ENCODE assay signal across 22 cellular contexts in the genomic region with DNA sequence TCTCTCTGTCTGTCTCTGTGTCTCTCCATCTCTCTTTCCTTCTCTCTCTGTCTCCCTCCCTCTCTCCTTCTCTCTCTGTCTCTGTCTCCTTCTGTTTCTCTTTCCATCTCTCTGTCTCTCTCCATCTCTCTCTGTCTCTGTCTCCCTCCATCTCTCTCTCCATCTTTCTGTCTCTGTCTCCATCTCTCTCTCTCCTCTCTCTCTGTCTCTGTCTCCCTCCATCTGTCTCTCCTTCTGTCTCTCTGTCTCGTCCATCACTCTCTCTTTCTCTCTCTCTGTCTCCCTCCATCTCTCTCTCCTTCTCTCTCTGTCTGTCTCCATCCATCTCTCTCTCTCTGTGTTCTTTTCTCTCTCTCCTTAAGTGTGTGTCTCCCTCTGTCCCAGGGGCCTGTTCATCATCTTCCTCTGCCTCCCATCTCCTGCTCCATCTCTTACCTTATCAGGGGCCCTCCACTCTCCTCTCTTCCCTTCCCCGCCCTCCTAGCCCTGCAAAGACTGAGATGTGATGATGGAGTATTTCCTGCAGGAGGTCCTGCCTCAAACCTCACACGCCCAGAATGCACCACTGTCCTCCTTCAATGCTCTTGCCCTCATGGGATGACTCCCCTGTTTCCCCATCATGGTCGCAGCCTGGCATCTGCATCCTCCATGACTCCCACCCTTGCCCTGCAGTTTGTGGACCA.
A peak's percentile ranks its signal among the peaks of the same experiment; 100 is the strongest.
DNase-seq lines count a peak whose midpoint lies in the region; ATAC-seq and TF ChIP-seq lines count a peak whose summit lies in the region.
"Had no signal": no experiment of that assay in that cellular context is flagged by ENCODE, and none has a peak within 500 bp of the region (broad histone marks: within the 10 kb centered on the region; RNA-seq: fewer than 3 reads in every experiment).

No MANE protein-coding gene starts in this region.

- WGBS in IMR-90 (ENCODE audit: extremely low coverage in 2 of 2, insufficient read length in 1 of 2), 2 experiments, result 0% methylated on average over 1 of the region's 4 CpGs; no CpG with 5 or more reads in 1 of the 2 experiments

- H2BK15ac ChIP-seq in IMR-90 (ENCODE audit: low read depth, low read length), result no peak overlapping the region

- no peak for TF ChIP-seq RAD21 in IMR-90 (IDR thresholded peaks at IDR 0.05; ENCODE audit: low read length)

- H3K4me3 ChIP-seq in HEK293 (ENCODE audit: low read depth, low read length), result no peak overlapping the region
- H3K4me3 ChIP-seq in IMR-90 (ENCODE audit: insufficient read depth, low read depth, low read length), result no peak overlapping the region
- H3K4me3 ChIP-seq in osteoblast (ENCODE audit: insufficient read depth, low read length), result no peak overlapping the region
- H3K4me3 ChIP-seq: BLaER1, GM12878 had no signal

- H2AFZ ChIP-seq in IMR-90 (replicated peaks; ENCODE audit: low read length, poor library complexity), result peak overlapping the region; percentile 51
- H2AFZ ChIP-seq in osteoblast (ENCODE audit: low read length), result no peak overlapping the region

- TF ChIP-seq CTCF in HEK293 (tag by site-specific recombination; IDR thresholded peaks at IDR 0.05) (no peak), IMR-90 (conservative IDR thresholded peaks at IDR 0.05; ENCODE audit: low read depth, low read length) (no peak), osteoblast (IDR thresholded peaks at IDR 0.05; ENCODE audit: extremely low read depth, low read depth, low read length) (no peak)

- H3K18ac ChIP-seq in IMR-90 (ENCODE audit: low read depth, low read length), result no peak overlapping the region

- no peak overlapping the region for H3K4ac ChIP-seq in IMR-90 (ENCODE audit: low read depth, low read length)

- dilution Hi-C loops in IMR-90 (cut with HindIII; ENCODE audit: low sequenced_read_pairs, unreplicated experiment), result no loop called here

- no TSS peak for BruUV-seq in IMR-90 (replicated peaks; lab: Mats Ljungman, UMichigan)

- H3K79me1 ChIP-seq in IMR-90 (ENCODE audit: low read depth in 1 of 2, low read length in 2 of 2), result no peaks in the 10 kb centered on the region

- H2AK5ac ChIP-seq in IMR-90 (ENCODE audit: low read depth, low read length), result no peak overlapping the region

- H3K56ac ChIP-seq in IMR-90 (ENCODE audit: extremely low read depth, insufficient read depth, low read length), result no peak overlapping the region

- H2AK9ac ChIP-seq in IMR-90 (replicated peaks; ENCODE audit: low read depth, low read length, poor library complexity), result no peak overlapping the region

- H3K4me2 ChIP-seq in IMR-90 (ENCODE audit: low read depth, low read length) (no peak overlapping the region), osteoblast (ENCODE audit: insufficient read depth, low read length) (no peak overlapping the region)
- H3K4me2 ChIP-seq: BLaER1 had no signal

- H4K20me1 ChIP-seq in IMR-90 (ENCODE audit: insufficient read depth, low read length) (no peaks in the 10 kb centered on the region), osteoblast (ENCODE audit: insufficient read depth, low read length) (no peaks in the 10 kb centered on the region)
- H4K20me1 ChIP-seq: BLaER1 had no signal

- no peak overlapping the region for H3K23ac ChIP-seq in IMR-90 (ENCODE audit: low read depth, low read length)

- H4K8ac ChIP-seq in IMR-90 (ENCODE audit: low read depth in 2 of 2, low read length in 2 of 2), result no peak overlapping the region

- CTCF ChIA-PET in HEK293 (lab: Yijun Ruan, JAX), result no interaction called here
- CTCF ChIA-PET in IMR-90 (lab: Yijun Ruan, JAX), result no interaction called here

- in situ Hi-C loops in IMR-90 (cut with MboI; ENCODE audit: low sequenced_read_pairs), result no loop called here

- H3K4me1 ChIP-seq in HEK293 (ENCODE audit: control insufficient read depth, insufficient read depth, low read length), result no peaks in the 10 kb centered on the region
- no peaks in the 10 kb centered on the region for H3K4me1 ChIP-seq in IMR-90 (ENCODE audit: control insufficient read depth, insufficient read depth, low read length)
- no peaks in the 10 kb centered on the region for H3K4me1 ChIP-seq in osteoblast (ENCODE audit: insufficient read depth, low read length)
- H3K4me1 ChIP-seq: BE2C, BLaER1 had no signal

- ATAC-seq in IMR-90 (ENCODE audit: low read depth) (no peak), GM19328 (IDR thresholded peaks at IDR 0.05; ENCODE audit: unreplicated experiment) (no peak)
- ATAC-seq: GM12878 had no signal

- no peak overlapping the region for H3K14ac ChIP-seq in IMR-90 (replicated peaks; ENCODE audit: low read depth, low read length)

- POLR2A ChIA-PET in HEK293 (lab: Yijun Ruan, JAX), result no interaction called here
- POLR2A ChIA-PET in IMR-90 (lab: Charles Lee; ENCODE audit: unreplicated experiment), result no interaction called here

- DNase-seq in IMR-90 (no peak), osteoblast (ENCODE audit: insufficient read length, low spot score, missing footprints) (peak; percentile 71), midbrain (lab: John Stamatoyannopoulos, UW) (no peak)
- DNase-seq: 8988T; ACHN; BE2C; C1 segment of cervical spinal cord; CD4-positive, alpha-beta memory T cell; CD4-positive, CD25-positive, alpha-beta regulatory T cell; CD8-positive, alpha-beta memory T cell; COR-L47; DMS 273 treated with DMSO at 0.1 percent for 48 hours; DMS153; DMS53; DMS79; DND-41; EL; GDM1 had no signal

- no peaks in the 10 kb centered on the region for H3K79me2 ChIP-seq in osteoblast (ENCODE audit: insufficient read depth, low read length)

- TF ChIP-seq POLR2A in IMR-90 (IDR thresholded peaks at IDR 0.05; ENCODE audit: low read depth, low read length), result no peak

- no peak overlapping the region for H3K27ac ChIP-seq in HEK293 (ENCODE audit: extremely low read depth, low read depth, low read length)
- no peak overlapping the region for H3K27ac ChIP-seq in IMR-90 (ENCODE audit: insufficient read depth, low read length)
- no peak overlapping the region for H3K27ac ChIP-seq in osteoblast (ENCODE audit: low read depth, low read length)
- H3K27ac ChIP-seq: BLaER1 had no signal

- H2BK5ac ChIP-seq in IMR-90 (ENCODE audit: low read depth, low read length, poor library complexity, severe bottlenecking), result no peak overlapping the region

- H3K27me3 ChIP-seq in IMR-90 (ENCODE audit: control insufficient read depth, insufficient read depth, low read length), result no peaks in the 10 kb centered on the region
- H3K27me3 ChIP-seq in osteoblast (ENCODE audit: insufficient read depth, low read length), result no peaks in the 10 kb centered on the region
- H3K27me3 ChIP-seq: BE2C, BLaER1 had no signal

- H3K9me1 ChIP-seq in IMR-90 (ENCODE audit: insufficient read depth, low read length), result no peaks in the 10 kb centered on the region

- H4K5ac ChIP-seq in IMR-90 (ENCODE audit: low read depth, low read length), result no peak overlapping the region

- H3K9me3 ChIP-seq in HEK293 (ENCODE audit: control insufficient read depth, insufficient read depth, low read depth, low read length), result no peaks in the 10 kb centered on the region
- H3K9me3 ChIP-seq in IMR-90 (ENCODE audit: control insufficient read depth, insufficient read depth, low read length), result peaks cover 9% of the 10 kb centered on the region
- H3K9me3 ChIP-seq in osteoblast (ENCODE audit: low read depth, low read length), result peaks cover 2% of the 10 kb centered on the region
- H3K9me3 ChIP-seq: BE2C had no signal

- intact Hi-C loops in IMR-90 (cut with micrococcal nuclease), result no loop called here

- H2BK20ac ChIP-seq in IMR-90 (ENCODE audit: low read depth, low read length), result no peak overlapping the region

- H3K36me3 ChIP-seq in HEK293 (ENCODE audit: control insufficient read depth in 2 of 2, insufficient read depth in 1 of 2, low read length in 2 of 2) (no peaks in the 10 kb centered on the region), IMR-90 (ENCODE audit: control insufficient read depth, insufficient read depth, low read length) (no peaks in the 10 kb centered on the region), osteoblast (ENCODE audit: insufficient read depth, low read length) (no peaks in the 10 kb centered on the region)
- H3K36me3 ChIP-seq: BE2C, BLaER1 had no signal

- H4K91ac ChIP-seq in IMR-90 (ENCODE audit: insufficient read depth, low read depth, low read length), result no peak overlapping the region

- H3K9ac ChIP-seq in IMR-90 (ENCODE audit: low read depth, low read length), result no peak overlapping the region
- H3K9ac ChIP-seq: BLaER1 had no signal

- no peak overlapping the region for H2BK120ac ChIP-seq in IMR-90 (ENCODE audit: low read depth, low read length)

TF ChIP-seq in HEK293, 187 proteins besides CTCF, POLR2A, EP300 and RAD21:
- TF ChIP-seq GLI2 (tag by site-specific recombination; IDR thresholded peaks at IDR 0.05; ENCODE audit: borderline replicate concordance, low read depth) (no peak), ZNF596 (tag by site-specific recombination; IDR thresholded peaks at IDR 0.05) (peak; percentile 94), ZNF366 (tag by site-specific recombination; conservative IDR thresholded peaks at IDR 0.05) (peak; percentile 51)
TF ChIP-seq in HEK293: peak in this region for 2.

TF ChIP-seq in IMR-90, 13 proteins besides CTCF, POLR2A, EP300 and RAD21:
- TF ChIP-seq RFX5 (IDR thresholded peaks at IDR 0.05; ENCODE audit: low read depth, low read length) (no peak), NFE2L2 (IDR thresholded peaks at IDR 0.05; ENCODE audit: low read depth, low read length) (no peak), SMC3 (IDR thresholded peaks at IDR 0.05; ENCODE audit: low read depth, low read length) (no peak), MAFK (IDR thresholded peaks at IDR 0.05; ENCODE audit: low read depth, low read length) (no peak), RCOR1 (IDR thresholded peaks at IDR 0.05; ENCODE audit: insufficient replicate concordance, low read length) (no peak), BHLHE40 (IDR thresholded peaks at IDR 0.05; ENCODE audit: low read depth, low read length) (no peak), FOS (IDR thresholded peaks at IDR 0.05; ENCODE audit: low read depth, low read length) (no peak), USF2 (IDR thresholded peaks at IDR 0.05; ENCODE audit: low read depth, low read length) (no peak), MAZ (IDR thresholded peaks at IDR 0.05; ENCODE audit: borderline replicate concordance, low read depth, low read length) (no peak), MXI1 (IDR thresholded peaks at IDR 0.05; ENCODE audit: borderline replicate concordance, low read depth, low read length) (no peak), CHD1 (IDR thresholded peaks at IDR 0.05; ENCODE audit: low read depth, low read length) (no peak), CEBPB (IDR thresholded peaks at IDR 0.05; ENCODE audit: low read depth, low read length) (no peak)
